12 cellular contexts compared by ENCODE assay signal in the genomic region with DNA sequence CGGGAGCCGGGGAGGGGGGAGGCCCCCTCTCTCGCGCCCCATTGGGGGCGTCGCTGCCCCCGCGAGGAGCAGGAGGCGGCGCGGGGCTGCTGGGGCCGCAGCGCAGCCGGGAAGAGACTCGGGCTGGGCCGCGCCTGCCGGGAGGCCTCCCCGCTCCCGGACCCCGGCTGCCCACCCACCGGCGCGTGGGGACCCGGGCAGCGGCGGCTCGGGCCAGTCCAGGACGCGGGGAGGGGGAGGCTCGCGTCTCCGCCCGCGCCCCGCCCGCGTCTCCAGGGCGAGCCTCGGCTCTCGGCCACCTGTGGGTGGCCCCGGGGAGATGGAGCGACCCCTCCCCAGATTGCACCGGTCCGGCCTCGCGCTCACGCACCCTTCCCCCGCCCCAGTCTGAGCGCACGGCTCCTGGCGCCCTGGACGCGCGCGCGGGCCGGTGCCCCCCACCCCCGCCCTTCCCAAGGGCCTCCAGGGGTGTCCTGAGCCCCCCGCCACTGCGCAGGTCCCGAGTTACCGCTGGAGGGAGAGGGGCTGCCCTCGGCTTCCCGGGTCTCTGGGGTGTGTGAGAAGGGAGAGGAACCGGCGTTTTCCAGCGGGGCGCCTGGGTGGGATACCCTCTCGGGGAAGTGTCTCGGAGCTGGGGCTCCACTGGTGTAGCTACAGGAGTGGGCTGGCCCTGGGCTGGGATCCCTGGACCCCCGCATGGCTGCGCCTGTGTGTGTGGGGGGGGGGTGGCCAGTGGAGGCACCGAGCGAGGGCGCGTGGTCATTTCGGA. TPM values are rescaled to one million over a fixed set of nuclear protein-coding genes. Genes with fewer than 3 reads are reported as not detected.
DNase-seq lines count a peak whose midpoint lies in the region; ATAC-seq and TF ChIP-seq lines count a peak whose summit lies in the region.
"Had no signal": no experiment of that assay in that cellular context is flagged by ENCODE, and none has a peak within 500 bp of the region (broad histone marks: within the 10 kb centered on the region; RNA-seq: fewer than 3 reads in every experiment).

No MANE protein-coding gene starts in this region.

- CTCF ChIA-PET in activated CD8-positive, alpha-beta memory T cell treated with anti-CD3 and anti-CD28 coated beads, Interleukin-2, amount 10 ng/mL, durations not matched to agents 7 days and 5 days (lab: Charles Lee) = no interaction called here

- H3K4me3 Mint-ChIP-seq in activated CD8-positive, alpha-beta memory T cell treated with anti-CD3 and anti-CD28 coated beads, Interleukin-2, amount 10 ng/mL, durations not matched to agents 7 days and 5 days = no peak overlapping the region

- no peaks in the 10 kb centered on the region for H3K9me3 Mint-ChIP-seq in activated CD8-positive, alpha-beta memory T cell treated with anti-CD3 and anti-CD28 coated beads, Interleukin-2, amount 10 ng/mL, durations not matched to agents 7 days and 5 days (ENCODE audit: low read depth)

- H3K9me3 ChIP-seq in neuron (ENCODE audit: low read length) (no peaks in the 10 kb centered on the region), vagina (no peaks in the 10 kb centered on the region)

- H3K4me1 ChIP-seq in neuron (ENCODE audit: insufficient read depth, low read length) (peaks cover 21% of the 10 kb centered on the region), vagina (peaks cover 32% of the 10 kb centered on the region)

- intact Hi-C loops in Right ventricle myocardium inferior (cut with DNase I) (no loop called here), cardiac septum (cut with DNase I) (no loop called here), vagina (cut with DNase I) (no loop called here)

- peak overlapping the region; percentile 46 for H2AFZ ChIP-seq in neuron (ENCODE audit: low read depth, low read length)

- TF ChIP-seq POLR2A in vagina (IDR thresholded peaks at IDR 0.05) = no peak

- DNase-seq in Right ventricle myocardium inferior (ENCODE audit: missing footprints) = no peak
- no peak for DNase-seq in cardiac septum (ENCODE audit: low spot score)
- no peak for DNase-seq in fibroblast of the aortic adventitia (ENCODE audit: low read depth)
- DNase-seq in vagina (ENCODE audit: extremely low spot score in 2 of 2) = no peak
- no peak for DNase-seq in activated T-cell treated with anti-CD3 and anti-CD28 coated beads, Interleukin-2, amount 50 U/mL, for 1 hour
- DNase-seq in activated CD8-positive, alpha-beta memory T cell treated with anti-CD3 and anti-CD28 coated beads, Interleukin-2, amount 10 ng/mL, durations not matched to agents 7 days and 5 days = no peak
- no peak for DNase-seq in NCI-H1092 (lab: John Stamatoyannopoulos, UW)
- DNase-seq: GOT3; KBM-7; stimulated activated CD4-positive, alpha-beta T cell treated with anti-CD3 and anti-CD28 coated beads, Interleukin-4, amount 100 ng/mL, for 24 hours had no signal

- peak overlapping the region; percentile 87 for H3K27ac ChIP-seq in vagina

- no peaks in the 10 kb centered on the region for H3K36me3 ChIP-seq in neuron (ENCODE audit: insufficient read depth, low read length)
- H3K36me3 ChIP-seq in vagina = no peaks in the 10 kb centered on the region

- H3K4me3 ChIP-seq in fibroblast of the aortic adventitia (ENCODE audit: low read depth, low read length) (peak overlapping the region; percentile 66), neuron (ENCODE audit: low read length) (peak overlapping the region; percentile 74), vagina (peak overlapping the region; percentile 59 to 73)

- ATAC-seq in Right ventricle myocardium inferior = peak; percentile 10
- ATAC-seq in activated CD8-positive, alpha-beta memory T cell treated with anti-CD3 and anti-CD28 coated beads, Interleukin-2, amount 10 ng/mL, durations not matched to agents 7 days and 5 days = no peak

- peaks cover 2% of the 10 kb centered on the region for H3K4me1 Mint-ChIP-seq in activated CD8-positive, alpha-beta memory T cell treated with anti-CD3 and anti-CD28 coated beads, Interleukin-2, amount 10 ng/mL, durations not matched to agents 7 days and 5 days

- peaks cover 24% of the 10 kb centered on the region for H3K27me3 Mint-ChIP-seq in activated CD8-positive, alpha-beta memory T cell treated with anti-CD3 and anti-CD28 coated beads, Interleukin-2, amount 10 ng/mL, durations not matched to agents 7 days and 5 days

- no peak for TF ChIP-seq CTCF in fibroblast of the aortic adventitia (IDR thresholded peaks at IDR 0.05; ENCODE audit: insufficient read depth, low read length)
- TF ChIP-seq CTCF in vagina (IDR thresholded peaks at IDR 0.05) = no peak

- no peak overlapping the region for H3K27ac Mint-ChIP-seq in activated CD8-positive, alpha-beta memory T cell treated with anti-CD3 and anti-CD28 coated beads, Interleukin-2, amount 10 ng/mL, durations not matched to agents 7 days and 5 days

- peaks cover 2% of the 10 kb centered on the region for H3K27me3 ChIP-seq in neuron (ENCODE audit: insufficient read depth, low read length)
- H3K27me3 ChIP-seq in vagina = no peaks in the 10 kb centered on the region

- H3K36me3 Mint-ChIP-seq in activated CD8-positive, alpha-beta memory T cell treated with anti-CD3 and anti-CD28 coated beads, Interleukin-2, amount 10 ng/mL, durations not matched to agents 7 days and 5 days = no peaks in the 10 kb centered on the region

RNA-seq across cellular contexts. Expression of a gene that starts 0.6 kb away (rescaled TPM):
- total RNA-seq in Right ventricle myocardium inferior (34.0 TPM), cardiac septum (18.9 TPM), fibroblast of the aortic adventitia (ENCODE audit: low replicate concordance) (5.7 and 198 TPM in 2 replicates), vagina (40.0 TPM)
- total RNA-seq in activated CD8-positive, alpha-beta memory T cell treated with anti-CD3 and anti-CD28 coated beads, Interleukin-2, amount 10 ng/mL, durations not matched to agents 7 days and 5 days = not detected

RNA-seq across cellular contexts. Expression of a gene that starts 14.1 kb away (rescaled TPM):
- total RNA-seq in Right ventricle myocardium inferior (not detected), cardiac septum (not detected), fibroblast of the aortic adventitia (ENCODE audit: low replicate concordance) (not detected in 2 replicates), vagina (not detected)
- total RNA-seq in activated CD8-positive, alpha-beta memory T cell treated with anti-CD3 and anti-CD28 coated beads, Interleukin-2, amount 10 ng/mL, durations not matched to agents 7 days and 5 days = under 1 TPM in 1 of 2 experiments, not detected in 1; 0.59 TPM
- total RNA-seq: glomerular endothelial cell had no signal

RNA-seq across cellular contexts. Expression of a gene that starts 33.2 kb away (rescaled TPM):
- total RNA-seq in Right ventricle myocardium inferior = 37.1 TPM
- 136 TPM for total RNA-seq in cardiac septum
- 14.8 and 148 TPM in 2 replicates for total RNA-seq in fibroblast of the aortic adventitia (ENCODE audit: low replicate concordance)
- 129 TPM for total RNA-seq in vagina
- 1 to 10 TPM; 2.2 to 3.1 TPM for total RNA-seq in activated CD8-positive, alpha-beta memory T cell treated with anti-CD3 and anti-CD28 coated beads, Interleukin-2, amount 10 ng/mL, durations not matched to agents 7 days and 5 days

RNA-seq across cellular contexts. Expression of a gene that starts 41.5 kb away (rescaled TPM):
- not detected for total RNA-seq in Right ventricle myocardium inferior
- not detected for total RNA-seq in cardiac septum
- 0.09 TPM in 1 of 2 replicates, not detected in the other for total RNA-seq in fibroblast of the aortic adventitia (ENCODE audit: low replicate concordance)
- total RNA-seq in vagina = 0.49 TPM
- total RNA-seq in activated CD8-positive, alpha-beta memory T cell treated with anti-CD3 and anti-CD28 coated beads, Interleukin-2, amount 10 ng/mL, durations not matched to agents 7 days and 5 days = not detected

RNA-seq across cellular contexts. Expression of a gene that starts 46.4 kb away (rescaled TPM):
- total RNA-seq in Right ventricle myocardium inferior (19.7 TPM), cardiac septum (31.4 TPM), fibroblast of the aortic adventitia (ENCODE audit: low replicate concordance) (24.5 and 28.9 TPM in 2 replicates), vagina (68.0 TPM)
- 10 to 100 TPM; 76.9 to 83.0 TPM for total RNA-seq in activated CD8-positive, alpha-beta memory T cell treated with anti-CD3 and anti-CD28 coated beads, Interleukin-2, amount 10 ng/mL, durations not matched to agents 7 days and 5 days
